8 cellular contexts compared by ENCODE assay signal in the genomic region with DNA sequence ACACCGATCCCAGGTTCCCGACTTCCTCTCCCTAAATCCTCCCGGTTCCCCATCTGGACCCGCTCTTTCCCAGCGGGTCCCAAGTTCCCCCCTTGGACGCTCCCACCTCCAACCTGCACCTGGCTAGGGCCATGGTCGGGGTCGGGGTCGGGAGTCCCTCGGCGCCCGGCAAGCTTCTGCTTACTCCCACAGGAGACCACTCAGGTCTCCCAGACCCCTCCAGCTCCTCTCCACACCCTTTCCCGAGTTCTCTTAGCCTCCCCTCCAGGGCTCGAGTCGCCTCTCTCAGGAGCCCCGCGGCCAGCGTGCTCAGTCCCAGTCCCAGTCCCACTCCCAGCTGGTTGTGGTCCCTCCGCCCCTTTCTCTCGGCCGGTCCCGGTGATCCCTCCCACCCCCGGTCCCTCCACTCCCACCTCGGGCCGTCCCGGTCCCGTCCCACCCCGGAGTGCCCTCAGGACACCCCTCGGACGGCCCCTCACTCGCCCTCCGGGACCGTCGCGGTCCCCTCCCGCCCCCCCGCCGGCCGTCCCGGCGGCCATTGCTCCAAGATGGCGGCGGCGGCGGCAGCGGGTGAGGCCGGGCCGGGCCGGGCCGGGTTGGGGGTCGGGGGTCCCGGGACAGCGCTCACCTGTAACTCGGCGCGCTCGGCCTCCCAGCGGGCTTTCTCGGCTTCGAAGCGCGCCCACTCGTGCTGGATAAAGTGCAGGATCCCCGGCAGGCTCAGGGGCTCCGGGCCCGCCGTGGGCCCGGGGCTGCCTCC. TPM values are rescaled to one million over a fixed set of nuclear protein-coding genes. Genes with fewer than 3 reads are reported as not detected.
A peak's percentile ranks its signal among the peaks of the same experiment; 100 is the strongest.
DNase-seq lines count a peak whose midpoint lies in the region; ATAC-seq and TF ChIP-seq lines count a peak whose summit lies in the region.

A gene with protein sequence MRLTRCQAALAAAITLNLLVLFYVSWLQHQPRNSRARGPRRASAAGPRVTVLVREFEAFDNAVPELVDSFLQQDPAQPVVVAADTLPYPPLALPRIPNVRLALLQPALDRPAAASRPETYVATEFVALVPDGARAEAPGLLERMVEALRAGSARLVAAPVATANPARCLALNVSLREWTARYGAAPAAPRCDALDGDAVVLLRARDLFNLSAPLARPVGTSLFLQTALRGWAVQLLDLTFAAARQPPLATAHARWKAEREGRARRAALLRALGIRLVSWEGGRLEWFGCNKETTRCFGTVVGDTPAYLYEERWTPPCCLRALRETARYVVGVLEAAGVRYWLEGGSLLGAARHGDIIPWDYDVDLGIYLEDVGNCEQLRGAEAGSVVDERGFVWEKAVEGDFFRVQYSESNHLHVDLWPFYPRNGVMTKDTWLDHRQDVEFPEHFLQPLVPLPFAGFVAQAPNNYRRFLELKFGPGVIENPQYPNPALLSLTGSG (plus strand): TSS at position 537 of the 760 bp plus-strand sequence. CDS start 9,394 bp downstream, outside the sequence.

- peak within 1 kb of the TSS; percentile 80 for H2AFZ ChIP-seq in trophoblast cell (ENCODE audit: insufficient read depth, low read length, poor library complexity)

- H3K9me3 ChIP-seq in A673 (ENCODE audit: low read depth, low read length, poor library complexity, severe bottlenecking) (no peaks in the 10 kb centered on the region), trophoblast cell (ENCODE audit: insufficient read depth, low read depth, low read length) (no peaks in the 10 kb centered on the region)

- no peak within 1 kb of the TSS for H3K23ac ChIP-seq in trophoblast cell (ENCODE audit: low read length)

- H2AK5ac ChIP-seq in trophoblast cell (ENCODE audit: low read length), result peak within 1 kb of the TSS; percentile 59

- peak within 1 kb of the TSS; percentile 86 for H2BK5ac ChIP-seq in trophoblast cell (ENCODE audit: low read depth, low read length, poor library complexity)

- H4K91ac ChIP-seq in trophoblast cell (ENCODE audit: low read depth, low read length), result peak within 1 kb of the TSS; percentile 96

- H3K36me3 ChIP-seq in A673 (ENCODE audit: insufficient read depth, low read length, poor library complexity, severe bottlenecking), result peaks cover 13% of the 10 kb centered on the region
- H3K36me3 ChIP-seq in trophoblast cell (ENCODE audit: control insufficient read depth in 1 of 2, insufficient read depth in 2 of 2, low read length in 2 of 2), result peaks cover 12 to 18% of the 10 kb centered on the region in 2 experiments

- H4K8ac ChIP-seq in trophoblast cell (ENCODE audit: low read depth, low read length), result peak within 1 kb of the TSS; percentile 93

- H3K27me3 ChIP-seq in A673 (replicated peaks; ENCODE audit: insufficient read depth, low read depth, low read length, poor library complexity) (no peaks in the 10 kb centered on the region), trophoblast cell (ENCODE audit: insufficient read depth, low read length) (no peaks in the 10 kb centered on the region)

- peak; percentile 35 for DNase-seq in A673 (ENCODE audit: low spot score)
- peak; percentile 20 for DNase-seq in M059J (ENCODE audit: low read depth)
- peak; percentile 81 for DNase-seq in activated effector memory CD4-positive, alpha-beta T cell treated with anti-CD3 and anti-CD28 coated beads, Interleukin-2, amount 50 U/mL, for 16 hours
- peak; percentile 58 for DNase-seq in Right ventricle myocardium superior
- DNase-seq in trophoblast cell, result peak in 1 of 2 donors; percentile 31
- no peak for DNase-seq in cortex of kidney (lab: John Stamatoyannopoulos, UW)

- peak within 1 kb of the TSS; percentile 94 for H3K18ac ChIP-seq in trophoblast cell (ENCODE audit: low read length)

- H3K4me1 ChIP-seq in A673 (ENCODE audit: insufficient read depth, low read length, poor library complexity, severe bottlenecking) (no peaks in the 10 kb centered on the region), trophoblast cell (ENCODE audit: control insufficient read depth in 1 of 2, insufficient read depth in 2 of 2, low read length in 2 of 2) (peaks cover 6 to 7% of the 10 kb centered on the region in 2 experiments)

- ATAC-seq in GM19324 (IDR thresholded peaks at IDR 0.05; ENCODE audit: low FRiP score, unreplicated experiment), result peak; percentile 44
- peak; percentile 64 for ATAC-seq in Right ventricle myocardium superior (ENCODE audit: poor library complexity)
- ATAC-seq in HG03378 (IDR thresholded peaks at IDR 0.05; ENCODE audit: unreplicated experiment), result no peak

- no peak for TF ChIP-seq CTCF in A673 (conservative IDR thresholded peaks at IDR 0.05; ENCODE audit: low read depth, low read length)

- H2BK12ac ChIP-seq in trophoblast cell (ENCODE audit: low read length), result no peak within 1 kb of the TSS

- POLR2A ChIA-PET in A673 (lab: Charles Lee; ENCODE audit: low non-redundant PET), result interaction anchor here (0.6 kb wide), 2 partner anchors 557 to 802 kb away, joined by 4 to 8 read pairs; no protein-coding TSS in a partner anchor

- H4K12ac ChIP-seq in trophoblast cell (ENCODE audit: low read depth, low read length), result peak within 1 kb of the TSS; percentile 88

- peak within 1 kb of the TSS; percentile 85 for H2BK120ac ChIP-seq in trophoblast cell (ENCODE audit: insufficient read depth, low read length, poor library complexity)

- peak within 1 kb of the TSS; percentile 98 for H3K9ac ChIP-seq in trophoblast cell (ENCODE audit: low read length)

- H3K4me2 ChIP-seq in trophoblast cell (ENCODE audit: low read length), result peak within 1 kb of the TSS; percentile 95

- H3K14ac ChIP-seq in trophoblast cell (ENCODE audit: low read length), result peak within 1 kb of the TSS; percentile 96

- intact Hi-C loops in A673 (cut with micrococcal nuclease; ENCODE audit: unreplicated experiment), result no loop called here
- intact Hi-C loops in Right ventricle myocardium superior (cut with DNase I), result no loop called here

- H3K27ac ChIP-seq in A673 (ENCODE audit: low read depth, low read length, poor library complexity, severe bottlenecking) (peak within 1 kb of the TSS; percentile 96), trophoblast cell (ENCODE audit: low read depth, low read length) (peak within 1 kb of the TSS; percentile 62)

- H3K79me2 ChIP-seq in trophoblast cell (ENCODE audit: control insufficient read depth, insufficient read depth, low read length, poor library complexity), result peaks cover 34% of the 10 kb centered on the region

- WGBS in trophoblast cell (ENCODE audit: extremely low coverage, insufficient coverage, insufficient read length), result no CpG with 5 or more reads among the region's 68 CpGs

- H3K4me3 ChIP-seq in A673 (ENCODE audit: low read depth, low read length, poor library complexity, severe bottlenecking), result peak within 1 kb of the TSS; percentile 100
- H3K4me3 ChIP-seq in trophoblast cell (ENCODE audit: low read depth, low read length), result peak within 1 kb of the TSS; percentile 97

- no TSS peak for BruUV-seq in A673 (replicated peaks; lab: Mats Ljungman, UMichigan)

- H3K79me1 ChIP-seq in trophoblast cell (ENCODE audit: low read length), result peaks cover 14% of the 10 kb centered on the region

- CTCF ChIA-PET in A673 (lab: Charles Lee), result no interaction called here

- peak within 1 kb of the TSS; percentile 99 for H3K4ac ChIP-seq in trophoblast cell (ENCODE audit: low read depth, low read length)

RNA-seq across cellular contexts. Expression of the gene that starts here (rescaled TPM):
- total RNA-seq in A673 (2021), result 23.6 and 26.1 TPM in 2 replicates
- 13.1 and 28.4 TPM in 2 replicates for total RNA-seq in M059J (2014; rRNA removed; shearing (Covaris generic))
- total RNA-seq in Right ventricle myocardium superior, result 13.9 TPM
- 20.5 TPM in 2 replicates for polyA plus RNA-seq in trophoblast cell (2013)
